In genomic region chr16:10497132-10498088, GRCh38 we compare ENCODE assay signal across 22 cellular contexts.
DNase-seq lines count a peak whose midpoint lies in the region; ATAC-seq, FAIRE-seq and TF ChIP-seq lines count a peak whose summit lies in the region.
"Had no signal": no experiment of that assay in that cellular context is flagged by ENCODE, and none has a peak within 500 bp of the region (broad histone marks: within the 10 kb centered on the region; RNA-seq: fewer than 3 reads in every experiment).

No MANE protein-coding gene starts in this region.

- no peak overlapping the region for H2BK120ac ChIP-seq in trophoblast cell (ENCODE audit: insufficient read depth, low read length, poor library complexity)

- peak; percentile 93 for TF ChIP-seq EP300 in K562 (IDR thresholded peaks at IDR 0.05; ENCODE audit: low read length)

- no peaks in the 10 kb centered on the region for H3K36me3 Mint-ChIP-seq in activated CD4-positive, alpha-beta T cell treated with anti-CD3 and anti-CD28 coated beads, Interleukin-2, amount 10 ng/mL, durations not matched to agents 24 days and 14 days (ENCODE audit: low read depth)

- H3K4me1 Mint-ChIP-seq in activated CD4-positive, alpha-beta T cell treated with anti-CD3 and anti-CD28 coated beads, Interleukin-2, amount 10 ng/mL, durations not matched to agents 24 days and 14 days, result peaks cover 2% of the 10 kb centered on the region

- TF ChIP-seq POLR2A in NB4 (IDR thresholded peaks at IDR 0.05; ENCODE audit: extremely low read depth, insufficient read length) (no peak), K562 (conservative IDR thresholded peaks at IDR 0.05) (no peak)

- H2BK5ac ChIP-seq in trophoblast cell (ENCODE audit: low read depth, low read length, poor library complexity), result no peak overlapping the region

- 19% methylated on average over 10 of the region's 12 CpGs for WGBS in K562 (ENCODE audit: insufficient coverage, low coverage, missing lambda C conversion rate)
- no CpG with 5 or more reads among the region's 12 CpGs for WGBS in trophoblast cell (ENCODE audit: extremely low coverage, insufficient coverage, insufficient read length)

- H4K12ac ChIP-seq in trophoblast cell (ENCODE audit: low read depth, low read length), result no peak overlapping the region

- H3K4me2 ChIP-seq in K562 (ENCODE audit: insufficient read depth, low read length) (peak overlapping the region; percentile 58), trophoblast cell (ENCODE audit: low read length) (no peak overlapping the region)
- H3K4me2 ChIP-seq: hepatocyte had no signal

- H3K27ac Mint-ChIP-seq in activated CD4-positive, alpha-beta T cell treated with anti-CD3 and anti-CD28 coated beads, Interleukin-2, amount 10 ng/mL, durations not matched to agents 24 days and 14 days, result peak overlapping the region; percentile 10

- H3K18ac ChIP-seq in trophoblast cell (ENCODE audit: low read length), result no peak overlapping the region

- H3K79me1 ChIP-seq in trophoblast cell (ENCODE audit: low read length), result no peaks in the 10 kb centered on the region

- H2AK5ac ChIP-seq in trophoblast cell (ENCODE audit: low read length), result no peak overlapping the region

- H3K27ac ChIP-seq in K562 (ENCODE audit: extremely low read depth, low read depth, low read length), result peak overlapping the region; percentile 70
- H3K27ac ChIP-seq in trophoblast cell (ENCODE audit: low read depth, low read length), result no peak overlapping the region
- H3K27ac ChIP-seq: C4-2B, hepatocyte, uterus had no signal

- no peak overlapping the region for H3K4me3 Mint-ChIP-seq in activated CD4-positive, alpha-beta T cell treated with anti-CD3 and anti-CD28 coated beads, Interleukin-2, amount 10 ng/mL, durations not matched to agents 24 days and 14 days

- H3K14ac ChIP-seq in trophoblast cell (ENCODE audit: low read length), result no peak overlapping the region

- FAIRE-seq in K562 (lab: Jason Lieb, UNC), result peak; percentile 96
- FAIRE-seq: H54 had no signal

- H4K20me1 ChIP-seq in K562 (replicated peaks; ENCODE audit: control insufficient read depth, insufficient read depth, low read length), result no peaks in the 10 kb centered on the region

- H2AFZ ChIP-seq in K562 (ENCODE audit: low read depth, low read length) (peak overlapping the region; percentile 87), trophoblast cell (ENCODE audit: insufficient read depth, low read length, poor library complexity) (no peak overlapping the region)
- H2AFZ ChIP-seq: hepatocyte had no signal

- H3K9me1 ChIP-seq in K562 (ENCODE audit: control insufficient read depth, insufficient read depth, low read length), result no peaks in the 10 kb centered on the region

- H3K4ac ChIP-seq in trophoblast cell (ENCODE audit: low read depth, low read length), result no peak overlapping the region

- H3K9ac ChIP-seq in K562 (ENCODE audit: insufficient read depth in 1 of 2, low read depth in 2 of 2, low read length in 2 of 2), result peak overlapping the region; percentile 33 to 60; a peak in 3 of 4 replicates
- H3K9ac ChIP-seq in trophoblast cell (ENCODE audit: low read length), result no peak overlapping the region

- no peak overlapping the region for H4K91ac ChIP-seq in trophoblast cell (ENCODE audit: low read depth, low read length)

- TF ChIP-seq CTCF in NB4 (IDR thresholded peaks at IDR 0.05; ENCODE audit: low read depth, low read length), result no peak
- TF ChIP-seq CTCF in K562 (IDR thresholded peaks at IDR 0.05 in 2 of 3, conservative IDR thresholded peaks at IDR 0.05 in 1 of 3; ENCODE audit: insufficient read depth in 2 of 3, low read depth in 1 of 3, low read length in 3 of 3), result no peak

- H3K4me3 ChIP-seq in NB4 (ENCODE audit: low read depth, low read length) (no peak overlapping the region), K562 (no peak overlapping the region), trophoblast cell (ENCODE audit: low read depth, low read length) (peak overlapping the region; percentile 31)
- H3K4me3 ChIP-seq: hepatocyte, uterus had no signal

- CTCF ChIA-PET in K562 (lab: Yijun Ruan, JAX; ENCODE audit: low intra/inter-chr PET ratio), result no interaction called here

- DNase-seq in activated CD4-positive, alpha-beta T cell treated with anti-CD3 and anti-CD28 coated beads, Interleukin-2, amount 10 ng/mL, durations not matched to agents 24 days and 14 days, result peak; percentile 67
- no peak for DNase-seq in activated CD4-positive, alpha-beta T cell treated with anti-CD3 and anti-CD28 coated beads, Interleukin-2, amount 50 U/mL, for 48 hours
- DNase-seq in NB4 (ENCODE audit: low read depth) (peak; percentile 12), K562 (ENCODE audit: extremely low read depth in 1 of 4, low spot score in 3 of 4) (peak; percentile 48 to 95 (median 70)), trophoblast cell (no peak), HuH-7.5 (ENCODE audit: low spot score) (no peak)
- DNase-seq: activated T-cell treated with anti-CD3 and anti-CD28 coated beads for 4 hours; amniotic stem cell; cerebellar nuclear complex; DMS153; effector memory CD4-positive, alpha-beta T cell; NCI-H1436 treated with DMSO at 0.1 percent for 48 hours; NCI-H345; NK-92 treated with Interleukin-12 subunit alpha and Interleukin-12 subunit beta, amount 100 ng/mL, for 24 hours; SHP77; uterus had no signal

- BruUV-seq in K562 (replicated peaks; lab: Mats Ljungman, UMichigan), result no TSS peak

- in situ Hi-C loops in K562 (cut with MboI), result no loop called here

- ATAC-seq in K562, result peak; percentile 91
- no peak for ATAC-seq in HG02885 (IDR thresholded peaks at IDR 0.05; ENCODE audit: poor library complexity, unreplicated experiment)
- ATAC-seq in GM21423 (IDR thresholded peaks at IDR 0.05; ENCODE audit: unreplicated experiment), result no peak
- ATAC-seq: sciatic nerve had no signal

- no peak overlapping the region for H4K8ac ChIP-seq in trophoblast cell (ENCODE audit: low read depth, low read length)

- no peak overlapping the region for H3K23ac ChIP-seq in trophoblast cell (ENCODE audit: low read length)

- no peak for TF ChIP-seq RAD21 in K562 (CRISPR knock-in tag; conservative IDR thresholded peaks at IDR 0.05 in 1 of 2, IDR thresholded peaks at IDR 0.05 in 1 of 2)

- no peaks in the 10 kb centered on the region for H3K36me3 ChIP-seq in K562 (ENCODE audit: control insufficient read depth, insufficient read depth, low read length)
- H3K36me3 ChIP-seq in trophoblast cell (ENCODE audit: control insufficient read depth in 1 of 2, insufficient read depth in 2 of 2, low read length in 2 of 2), result no peaks in the 10 kb centered on the region
- H3K36me3 ChIP-seq: uterus had no signal

- POLR2A ChIA-PET in K562 (lab: Yijun Ruan, JAX), result no interaction called here

- H3K9me3 Mint-ChIP-seq in activated CD4-positive, alpha-beta T cell treated with anti-CD3 and anti-CD28 coated beads, Interleukin-2, amount 10 ng/mL, durations not matched to agents 24 days and 14 days, result peaks cover 9% of the 10 kb centered on the region

- peaks cover 6 to 17% of the 10 kb centered on the region in 2 experiments for H3K4me1 ChIP-seq in K562 (replicated peaks in 1 of 2; ENCODE audit: control insufficient read depth in 2 of 2, insufficient read depth in 2 of 2, low read length in 2 of 2)
- H3K4me1 ChIP-seq in trophoblast cell (ENCODE audit: control insufficient read depth in 1 of 2, insufficient read depth in 2 of 2, low read length in 2 of 2), result peaks cover 0 to 3% of the 10 kb centered on the region in 2 experiments
- H3K4me1 ChIP-seq: uterus had no signal

- H3K9me3 ChIP-seq in K562 (replicated peaks; ENCODE audit: control insufficient read depth, insufficient read depth, low read depth, low read length), result peaks cover 24% of the 10 kb centered on the region
- peaks cover 4% of the 10 kb centered on the region for H3K9me3 ChIP-seq in trophoblast cell (ENCODE audit: insufficient read depth, low read depth, low read length)
- H3K9me3 ChIP-seq: uterus had no signal

- no peak overlapping the region for H2BK12ac ChIP-seq in trophoblast cell (ENCODE audit: low read length)

- intact Hi-C loops in activated CD4-positive, alpha-beta T cell treated with anti-CD3 and anti-CD28 coated beads, Interleukin-2, amount 10 ng/mL, durations not matched to agents 24 days and 14 days (cut with micrococcal nuclease), result no loop called here
- intact Hi-C loops in K562 (cut with micrococcal nuclease), result no loop called here

- H3K27me3 Mint-ChIP-seq in activated CD4-positive, alpha-beta T cell treated with anti-CD3 and anti-CD28 coated beads, Interleukin-2, amount 10 ng/mL, durations not matched to agents 24 days and 14 days, result no peaks in the 10 kb centered on the region

- no peaks in the 10 kb centered on the region for H3K27me3 ChIP-seq in K562 (ENCODE audit: control insufficient read depth in 2 of 2, insufficient read depth in 2 of 2, low read length in 2 of 2)
- no peaks in the 10 kb centered on the region for H3K27me3 ChIP-seq in trophoblast cell (ENCODE audit: insufficient read depth, low read length)
- H3K27me3 ChIP-seq: hepatocyte, uterus had no signal

- H3K79me2 ChIP-seq in K562 (ENCODE audit: control insufficient read depth, insufficient read depth, low read length) (no peaks in the 10 kb centered on the region), trophoblast cell (ENCODE audit: control insufficient read depth, insufficient read depth, low read length, poor library complexity) (no peaks in the 10 kb centered on the region)
- H3K79me2 ChIP-seq: hepatocyte had no signal

TF ChIP-seq in K562, 482 proteins besides CTCF, POLR2A, EP300 and RAD21 (continues in another document):
- TF ChIP-seq LARP7 (IDR thresholded peaks at IDR 0.05) (no peak), BACH1 (tag; IDR thresholded peaks at IDR 0.05) (no peak), ZNF583 (CRISPR knock-in tag; IDR thresholded peaks at IDR 0.05) (peak; percentile 53; the same call in 1 of the 2 replicates), STAT5A (IDR thresholded peaks at IDR 0.05; ENCODE audit: borderline replicate concordance, low read length) (peak; percentile 96), ATF7 (IDR thresholded peaks at IDR 0.05) (peak; percentile 44; the same call in 1 of the 2 replicates), NR2C1 (IDR thresholded peaks at IDR 0.05) (0 out of 2 replicates have a peak, but pooled peaks have one; percentile 40), NR2C1 (tag; IDR thresholded peaks at IDR 0.05) (peak; percentile 78)

Comparison
In these comparisons a context has a peak if more than half of its experiments do, and no peak if none do; other contexts are left out.
1. DNase-seq: peak in activated CD4-positive, alpha-beta T cell treated with anti-CD3 and anti-CD28 coated beads, Interleukin-2, amount 10 ng/mL, durations not matched to agents 24 days and 14 days (single experiment), NB4 (single experiment) and K562 (4 of 4); none in activated CD4-positive, alpha-beta T cell treated with anti-CD3 and anti-CD28 coated beads, Interleukin-2, amount 50 U/mL, for 48 hours (0 of 2), trophoblast cell (0 of 2) and HuH-7.5 (single experiment).